ENCODE assay signal across 11 cellular contexts in genomic region chr9:124392254-124392653, GRCh38. TPM values are rescaled to one million over a fixed set of nuclear protein-coding genes. Genes with fewer than 3 reads are reported as not detected.
DNase-seq lines count a peak whose midpoint lies in the region; ATAC-seq and TF ChIP-seq lines count a peak whose summit lies in the region.
"Had no signal": no experiment of that assay in that cellular context is flagged by ENCODE, and none has a peak within 500 bp of the region (broad histone marks: within the 10 kb centered on the region; RNA-seq: fewer than 3 reads in every experiment).

No MANE protein-coding gene starts in this region.

- H3K9ac ChIP-seq in HUES6 (ENCODE audit: low read length): peak overlapping the region; percentile 23
- no peak overlapping the region for H3K9ac ChIP-seq in smooth muscle cell (ENCODE audit: low read depth)

- no peaks in the 10 kb centered on the region for H3K27me3 Mint-ChIP-seq in activated CD4-positive, alpha-beta T cell treated with anti-CD3 and anti-CD28 coated beads, Interleukin-2, amount 10 ng/mL, durations not matched to agents 7 days and 5 days

- H3K27ac ChIP-seq in HUES6 (ENCODE audit: low read depth, low read length) (peak overlapping the region; percentile 58; the same call in 1 of the 2 replicates), smooth muscle cell (ENCODE audit: low read depth) (peak overlapping the region; percentile 49)

- peak; percentile 87 for DNase-seq in SIG-M5 (lab: John Stamatoyannopoulos, UW)
- DNase-seq in Right ventricle myocardium superior: peak; percentile 54
- no peak for DNase-seq in smooth muscle cell (lab: John Stamatoyannopoulos, UW; ENCODE audit: unreplicated experiment)
- DNase-seq in activated CD4-positive, alpha-beta T cell treated with anti-CD3 and anti-CD28 coated beads, Interleukin-2, amount 10 ng/mL, durations not matched to agents 7 days and 5 days: no peak
- DNase-seq in foreskin fibroblast: no peak
- no peak for DNase-seq in erythroblast (lab: John Stamatoyannopoulos, UW)
- DNase-seq: NCI-H2081 treated with DMSO at 0.1 percent for 48 hours; stimulated activated CD4-positive, alpha-beta T cell treated with anti-CD3 and anti-CD28 coated beads, Interleukin-2, amount 100 ng/mL, for 24 hours; stimulated activated naive CD4-positive, alpha-beta T cell had no signal

- peak; percentile 26 for ATAC-seq in Right ventricle myocardium superior (ENCODE audit: poor library complexity)

- H3K9me3 ChIP-seq in HUES6 (ENCODE audit: control insufficient read depth, insufficient read depth, low read depth, low read length) (no peaks in the 10 kb centered on the region), smooth muscle cell (replicated peaks; ENCODE audit: low read depth) (no peaks in the 10 kb centered on the region)

- H3K36me3 Mint-ChIP-seq in activated CD4-positive, alpha-beta T cell treated with anti-CD3 and anti-CD28 coated beads, Interleukin-2, amount 10 ng/mL, durations not matched to agents 7 days and 5 days (ENCODE audit: low read depth): no peaks in the 10 kb centered on the region

- peaks cover 100% of the 10 kb centered on the region for H4K20me1 ChIP-seq in smooth muscle cell (ENCODE audit: low read depth)

- POLR2A ChIA-PET in activated CD4-positive, alpha-beta T cell treated with anti-CD3 and anti-CD28 coated beads, Interleukin-2, amount 10 ng/mL, durations not matched to agents 7 days and 5 days (lab: Charles Lee): no interaction called here

- no peaks in the 10 kb centered on the region for H3K9me3 Mint-ChIP-seq in activated CD4-positive, alpha-beta T cell treated with anti-CD3 and anti-CD28 coated beads, Interleukin-2, amount 10 ng/mL, durations not matched to agents 7 days and 5 days

- H3K4me3 ChIP-seq in HUES6 (ENCODE audit: low read depth, low read length) (no peak overlapping the region), smooth muscle cell (no peak overlapping the region), foreskin fibroblast (ENCODE audit: low read depth in 1 of 2, low read length in 2 of 2) (no peak overlapping the region)

- CTCF ChIA-PET in activated CD4-positive, alpha-beta T cell treated with anti-CD3 and anti-CD28 coated beads, Interleukin-2, amount 10 ng/mL, durations not matched to agents 7 days and 5 days (lab: Charles Lee): interaction anchor here (1.6 kb wide), 1 partner anchor 18 kb away, joined by 4 read pairs; no protein-coding TSS in a partner anchor

- H3K27me3 ChIP-seq in HUES6 (ENCODE audit: control insufficient read depth, insufficient read depth, low read length): no peaks in the 10 kb centered on the region
- no peaks in the 10 kb centered on the region for H3K27me3 ChIP-seq in smooth muscle cell (ENCODE audit: low read depth)

- peaks cover 38% of the 10 kb centered on the region for H3K4me1 ChIP-seq in HUES6 (ENCODE audit: control insufficient read depth, insufficient read depth, low read length)
- H3K4me1 ChIP-seq in smooth muscle cell (ENCODE audit: low read depth): peaks cover 18% of the 10 kb centered on the region

- peak overlapping the region; percentile 29 for H3K4me2 ChIP-seq in smooth muscle cell

- intact Hi-C loops in Right ventricle myocardium superior (cut with DNase I): no loop called here

- no peak overlapping the region for H3K4me3 Mint-ChIP-seq in activated CD4-positive, alpha-beta T cell treated with anti-CD3 and anti-CD28 coated beads, Interleukin-2, amount 10 ng/mL, durations not matched to agents 7 days and 5 days

- H3K36me3 ChIP-seq in HUES6 (ENCODE audit: control insufficient read depth, insufficient read depth, low read length): peaks cover 18% of the 10 kb centered on the region
- no peaks in the 10 kb centered on the region for H3K36me3 ChIP-seq in smooth muscle cell (ENCODE audit: low read depth)

- peaks cover 12% of the 10 kb centered on the region for H3F3A ChIP-seq in smooth muscle cell (ENCODE audit: low read depth)

- peaks cover 26% of the 10 kb centered on the region for H3K4me1 Mint-ChIP-seq in activated CD4-positive, alpha-beta T cell treated with anti-CD3 and anti-CD28 coated beads, Interleukin-2, amount 10 ng/mL, durations not matched to agents 7 days and 5 days

- WGBS in smooth muscle cell (ENCODE audit: low lambda C conversion rate): 89% methylated on average over 10 of the region's 10 CpGs

- no peak overlapping the region for H3K27ac Mint-ChIP-seq in activated CD4-positive, alpha-beta T cell treated with anti-CD3 and anti-CD28 coated beads, Interleukin-2, amount 10 ng/mL, durations not matched to agents 7 days and 5 days

- TF ChIP-seq POLR2A in erythroblast (IDR thresholded peaks at IDR 0.05; ENCODE audit: low read length): no peak

- no peak overlapping the region for H2AFZ ChIP-seq in smooth muscle cell (ENCODE audit: low read depth)

- peaks cover 63% of the 10 kb centered on the region for H3K79me2 ChIP-seq in smooth muscle cell (ENCODE audit: low read depth)

- no peak for TF ChIP-seq CTCF in smooth muscle cell (IDR thresholded peaks at IDR 0.05; ENCODE audit: borderline replicate concordance, insufficient read depth, poor library complexity, severe bottlenecking)
- TF ChIP-seq CTCF in foreskin fibroblast (IDR thresholded peaks at IDR 0.05; ENCODE audit: low read depth, low read length): no peak

RNA-seq across cellular contexts. Expression of gene PSMB7, which starts 23.0 kb away (rescaled TPM):
- total RNA-seq in Right ventricle myocardium superior (172 TPM), smooth muscle cell (279 and 302 TPM in 2 replicates)
- polyA plus RNA-seq in smooth muscle cell: 246 and 280 TPM in 2 replicates
- total RNA-seq in activated CD4-positive, alpha-beta T cell treated with anti-CD3 and anti-CD28 coated beads, Interleukin-2, amount 10 ng/mL, durations not matched to agents 7 days and 5 days: 100 to 1,000 TPM; 120 to 121 TPM

RNA-seq across cellular contexts. Expression of gene ADGRD2, which starts 58.0 kb away (rescaled TPM):
- total RNA-seq in Right ventricle myocardium superior: not detected
- total RNA-seq in smooth muscle cell: not detected in 2 replicates
- polyA plus RNA-seq in smooth muscle cell: not detected in 2 replicates
- total RNA-seq in activated CD4-positive, alpha-beta T cell treated with anti-CD3 and anti-CD28 coated beads, Interleukin-2, amount 10 ng/mL, durations not matched to agents 7 days and 5 days: not detected
- total RNA-seq: omental fat pad had no signal

Comparison
In these comparisons a context has a peak if more than half of its experiments do, and no peak if none do; other contexts are left out.
1. DNase-seq: peak in SIG-M5 (single experiment) and Right ventricle myocardium superior (single experiment); none in smooth muscle cell (single experiment), activated CD4-positive, alpha-beta T cell treated with anti-CD3 and anti-CD28 coated beads, Interleukin-2, amount 10 ng/mL, durations not matched to agents 7 days and 5 days (single experiment), foreskin fibroblast (0 of 2) and erythroblast (0 of 2).